In the genomic region with DNA sequence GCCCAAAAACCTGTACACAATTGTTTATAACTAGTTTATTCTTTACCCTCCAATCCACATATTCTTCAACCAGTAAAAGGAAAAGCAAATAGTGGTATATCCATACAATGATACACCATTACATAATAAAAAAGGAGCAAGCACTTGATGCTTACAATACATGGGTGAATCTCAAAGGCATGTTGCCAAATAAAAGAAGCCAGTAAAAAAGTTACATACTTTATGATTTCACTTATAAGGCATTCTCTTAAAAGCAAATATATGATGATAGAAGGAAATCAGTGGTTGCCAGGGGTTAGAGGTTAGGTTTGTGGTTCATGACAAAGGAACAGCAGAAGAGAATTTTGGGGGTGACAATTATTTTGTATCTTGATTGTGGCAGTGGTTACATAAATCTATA, we compare ENCODE assay signal across 16 cellular contexts.
"Had no signal": no experiment of that assay in that cellular context is flagged by ENCODE, and none has a peak within 500 bp of the region (broad histone marks: within the 10 kb centered on the region; RNA-seq: fewer than 3 reads in every experiment).

No MANE protein-coding gene starts in this region.

- H3K27me3 Mint-ChIP-seq: activated T-helper 17 cell treated with anti-CD3 and anti-CD28 coated beads, Interleukin-2, amount 50 U/mL, for 72 hours; naive B cell; T-helper 17 cell had no signal

- H3K27me3 ChIP-seq: cardiac muscle cell, esophagus muscularis mucosa, gastrocnemius medialis, heart right ventricle, neural progenitor cell, pancreas had no signal

- H3K4me1 Mint-ChIP-seq: activated T-helper 17 cell treated with anti-CD3 and anti-CD28 coated beads, Interleukin-2, amount 50 U/mL, for 72 hours; naive B cell; neural progenitor cell; stimulated activated effector memory CD8-positive, alpha-beta T cell treated with anti-CD3 and anti-CD28 coated beads, Interleukin-12 subunit alpha, Interleukin-12 subunit beta, amount 100 ng/mL, for 72 hours; T-helper 17 cell had no signal

- H3K9me3 ChIP-seq: gastrocnemius medialis, pancreas had no signal

- DNase-seq: activated CD4-positive, alpha-beta T cell treated with anti-CD3 and anti-CD28 coated beads, Interleukin-2, amount 50 U/mL, for 48 hours; activated naive CD4-positive, alpha-beta T cell treated with Interleukin-2 at 50 U/mL for 16 hours; aorta; gastrocnemius medialis; heart right ventricle; naive B cell; pancreas; T-helper 17 cell; WERI-Rb-1 had no signal

- FAIRE-seq: islet of Langerhans, pancreas had no signal

- H3K36me3 ChIP-seq: cardiac muscle cell, esophagus muscularis mucosa, gastrocnemius medialis, heart right ventricle, neural progenitor cell, pancreas, WERI-Rb-1 had no signal

- H3K4me3 Mint-ChIP-seq: activated T-helper 17 cell treated with anti-CD3 and anti-CD28 coated beads, Interleukin-2, amount 50 U/mL, for 72 hours; naive B cell; neural progenitor cell; stimulated activated effector memory CD8-positive, alpha-beta T cell treated with anti-CD3 and anti-CD28 coated beads, Interleukin-12 subunit alpha, Interleukin-12 subunit beta, amount 100 ng/mL, for 72 hours; T-helper 17 cell had no signal

- H3K36me3 Mint-ChIP-seq: naive B cell; neural progenitor cell; stimulated activated effector memory CD8-positive, alpha-beta T cell treated with anti-CD3 and anti-CD28 coated beads, Interleukin-12 subunit alpha, Interleukin-12 subunit beta, amount 100 ng/mL, for 72 hours had no signal

- H3K27ac Mint-ChIP-seq: activated T-helper 17 cell treated with anti-CD3 and anti-CD28 coated beads, Interleukin-2, amount 50 U/mL, for 72 hours; naive B cell; neural progenitor cell; stimulated activated effector memory CD8-positive, alpha-beta T cell treated with anti-CD3 and anti-CD28 coated beads, Interleukin-12 subunit alpha, Interleukin-12 subunit beta, amount 100 ng/mL, for 72 hours; T-helper 17 cell had no signal

- ATAC-seq: activated T-helper 17 cell treated with anti-CD3 and anti-CD28 coated beads, Interleukin-2, amount 50 U/mL, for 72 hours; gastrocnemius medialis; heart right ventricle; left lobe of liver; pancreas; stimulated activated effector memory CD8-positive, alpha-beta T cell treated with anti-CD3 and anti-CD28 coated beads, Interleukin-12 subunit alpha, Interleukin-12 subunit beta, amount 100 ng/mL, for 72 hours; T-helper 17 cell had no signal

- H3K4me3 ChIP-seq: cardiac muscle cell, esophagus muscularis mucosa, gastrocnemius medialis, heart right ventricle, neural progenitor cell, pancreas had no signal

- H3K4me1 ChIP-seq: esophagus muscularis mucosa, gastrocnemius medialis, heart right ventricle, neural progenitor cell, pancreas had no signal

- H3K27ac ChIP-seq: cardiac muscle cell, esophagus muscularis mucosa, gastrocnemius medialis, heart right ventricle, neural progenitor cell, pancreas, WERI-Rb-1 had no signal
